8 cellular contexts compared by ENCODE assay signal in the genomic region with DNA sequence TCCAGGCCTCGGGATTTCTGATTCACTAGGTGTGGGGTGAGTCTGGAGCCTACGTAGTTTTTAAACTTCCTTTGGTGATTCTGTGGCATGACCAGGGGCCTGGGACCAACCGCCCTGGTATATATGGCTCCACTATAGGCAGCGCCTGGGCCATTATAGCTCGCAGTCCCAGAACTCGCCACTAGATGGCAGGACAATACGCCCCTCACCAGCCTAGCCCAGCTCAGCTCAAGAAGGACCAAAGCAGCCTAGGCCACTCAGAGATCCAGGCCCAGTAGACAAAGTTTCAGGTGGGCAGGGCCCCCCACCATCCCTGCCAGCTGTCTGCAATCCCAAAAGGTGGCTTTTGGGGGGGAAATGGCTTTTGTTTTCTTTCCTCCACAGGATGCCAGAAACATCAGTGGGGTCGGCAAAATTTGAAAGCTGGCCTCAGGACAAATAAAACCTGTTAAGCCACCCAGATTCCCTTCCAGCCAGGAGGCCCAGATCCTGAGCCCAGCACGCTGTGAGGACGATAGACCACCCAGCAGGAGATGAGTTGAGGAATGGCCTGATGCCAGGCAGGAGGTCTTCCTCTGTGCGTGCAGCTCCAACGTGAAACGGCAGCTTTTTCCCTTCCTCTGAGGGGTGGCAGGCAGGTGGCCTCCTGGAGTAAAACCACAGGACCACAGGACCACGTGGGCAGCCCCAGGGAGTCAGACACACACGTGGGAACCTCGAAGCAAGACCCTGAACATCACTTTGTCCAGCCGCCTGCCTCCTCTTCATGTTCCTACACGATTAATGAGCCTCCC. TPM values are rescaled to one million over a fixed set of nuclear protein-coding genes. Genes with fewer than 3 reads are reported as not detected.
DNase-seq lines count a peak whose midpoint lies in the region; ATAC-seq lines count a peak whose summit lies in the region.

No MANE protein-coding gene starts in this region.

- peak; percentile 80 for DNase-seq in Daoy (ENCODE audit: low read depth)
- DNase-seq in NCI-H748 (lab: John Stamatoyannopoulos, UW; ENCODE audit: unreplicated experiment): peak; percentile 69
- peak; percentile 60 to 68 for DNase-seq in activated CD4-positive, alpha-beta T cell treated with anti-CD3 and anti-CD28 coated beads, Interleukin-2, amount 50 U/mL, for 4 hours
- DNase-seq in dermis blood vessel endothelial cell: peak; percentile 88
- DNase-seq in medulla oblongata (ENCODE audit: extremely low spot score): peak; percentile 70
- peak; percentile 24 to 36 for DNase-seq in stimulated activated CD8-positive, alpha-beta memory T cell treated with anti-CD3 and anti-CD28 coated beads, Interleukin-15, amount 100 ng/mL, for 4 hours (ENCODE audit: low read depth in 2 of 2)

- ATAC-seq in HG02938 (IDR thresholded peaks at IDR 0.05; ENCODE audit: unreplicated experiment): peak; percentile 64
- no peak for ATAC-seq in HG03025 (IDR thresholded peaks at IDR 0.05; ENCODE audit: low FRiP score, unreplicated experiment)

RNA-seq across cellular contexts. Expression of gene TMEM51, which starts 24.8 kb away (rescaled TPM):
- 18.4 and 21.2 TPM in 2 replicates for total RNA-seq in Daoy (2014; rRNA removed; shearing (Covaris generic))
- total RNA-seq in dermis blood vessel endothelial cell: 10.0 and 10.2 TPM in 2 replicates

Comparison
In these comparisons a context has a peak if more than half of its experiments do, and no peak if none do; other contexts are left out.
1. DNase-seq: peak in every context shown above with its lines; median percentile 88 in dermis blood vessel endothelial cell; 80 in Daoy; 70 in medulla oblongata; 69 in NCI-H748; 64 in activated CD4-positive, alpha-beta T cell treated with anti-CD3 and anti-CD28 coated beads, Interleukin-2, amount 50 U/mL, for 4 hours; 30 in stimulated activated CD8-positive, alpha-beta memory T cell treated with anti-CD3 and anti-CD28 coated beads, Interleukin-15, amount 100 ng/mL, for 4 hours.